Comparison of ENCODE assay signal across 1 cellular context in genomic region chr3:166526878-166527277, GRCh38.
TF ChIP-seq lines count a peak whose summit lies in the region.

No MANE protein-coding gene starts in this region.

TF ChIP-seq in SK-N-SH treated with all-trans-retinoic acid at 6 μM for 48 hours, 23 proteins besides CTCF, POLR2A, EP300 and RAD21 (continued from another document):
- TF ChIP-seq BACH2 (CRISPR knock-in tag; IDR thresholded peaks at IDR 0.05; ENCODE audit: borderline replicate concordance) (no peak), ZNF565 (CRISPR knock-in tag; conservative IDR thresholded peaks at IDR 0.05; ENCODE audit: low read depth) (no peak), TCF4 (CRISPR knock-in tag; IDR thresholded peaks at IDR 0.05; ENCODE audit: borderline replicate concordance) (no peak), CSDC2 (CRISPR knock-in tag; IDR thresholded peaks at IDR 0.05) (no peak), ISL1 (CRISPR knock-in tag; IDR thresholded peaks at IDR 0.05) (no peak), SNAI2 (CRISPR knock-in tag; IDR thresholded peaks at IDR 0.05) (no peak)
- TF ChIP-seq, protein P1, sequence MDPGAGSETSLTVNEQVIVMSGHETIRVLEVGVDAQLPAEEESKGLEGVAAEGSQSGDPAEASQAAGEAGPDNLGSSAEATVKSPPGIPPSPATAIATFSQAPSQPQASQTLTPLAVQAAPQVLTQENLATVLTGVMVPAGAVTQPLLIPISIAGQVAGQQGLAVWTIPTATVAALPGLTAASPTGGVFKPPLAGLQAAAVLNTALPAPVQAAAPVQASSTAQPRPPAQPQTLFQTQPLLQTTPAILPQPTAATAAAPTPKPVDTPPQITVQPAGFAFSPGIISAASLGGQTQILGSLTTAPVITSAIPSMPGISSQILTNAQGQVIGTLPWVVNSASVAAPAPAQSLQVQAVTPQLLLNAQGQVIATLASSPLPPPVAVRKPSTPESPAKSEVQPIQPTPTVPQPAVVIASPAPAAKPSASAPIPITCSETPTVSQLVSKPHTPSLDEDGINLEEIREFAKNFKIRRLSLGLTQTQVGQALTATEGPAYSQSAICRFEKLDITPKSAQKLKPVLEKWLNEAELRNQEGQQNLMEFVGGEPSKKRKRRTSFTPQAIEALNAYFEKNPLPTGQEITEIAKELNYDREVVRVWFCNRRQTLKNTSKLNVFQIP (CRISPR knock-in tag; IDR thresholded peaks at IDR 0.05; ENCODE audit: borderline replicate concordance, low read depth): no peak
- TF ChIP-seq, protein P2, sequence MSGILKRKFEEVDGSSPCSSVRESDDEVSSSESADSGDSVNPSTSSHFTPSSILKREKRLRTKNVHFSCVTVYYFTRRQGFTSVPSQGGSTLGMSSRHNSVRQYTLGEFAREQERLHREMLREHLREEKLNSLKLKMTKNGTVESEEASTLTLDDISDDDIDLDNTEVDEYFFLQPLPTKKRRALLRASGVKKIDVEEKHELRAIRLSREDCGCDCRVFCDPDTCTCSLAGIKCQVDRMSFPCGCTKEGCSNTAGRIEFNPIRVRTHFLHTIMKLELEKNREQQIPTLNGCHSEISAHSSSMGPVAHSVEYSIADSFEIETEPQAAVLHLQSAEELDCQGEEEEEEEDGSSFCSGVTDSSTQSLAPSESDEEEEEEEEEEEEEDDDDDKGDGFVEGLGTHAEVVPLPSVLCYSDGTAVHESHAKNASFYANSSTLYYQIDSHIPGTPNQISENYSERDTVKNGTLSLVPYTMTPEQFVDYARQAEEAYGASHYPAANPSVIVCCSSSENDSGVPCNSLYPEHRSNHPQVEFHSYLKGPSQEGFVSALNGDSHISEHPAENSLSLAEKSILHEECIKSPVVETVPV (CRISPR knock-in tag; IDR thresholded peaks at IDR 0.05): no peak
TF ChIP-seq in SK-N-SH treated with all-trans-retinoic acid at 6 μM for 48 hours: peak in this region for 0.
